In the genomic region with DNA sequence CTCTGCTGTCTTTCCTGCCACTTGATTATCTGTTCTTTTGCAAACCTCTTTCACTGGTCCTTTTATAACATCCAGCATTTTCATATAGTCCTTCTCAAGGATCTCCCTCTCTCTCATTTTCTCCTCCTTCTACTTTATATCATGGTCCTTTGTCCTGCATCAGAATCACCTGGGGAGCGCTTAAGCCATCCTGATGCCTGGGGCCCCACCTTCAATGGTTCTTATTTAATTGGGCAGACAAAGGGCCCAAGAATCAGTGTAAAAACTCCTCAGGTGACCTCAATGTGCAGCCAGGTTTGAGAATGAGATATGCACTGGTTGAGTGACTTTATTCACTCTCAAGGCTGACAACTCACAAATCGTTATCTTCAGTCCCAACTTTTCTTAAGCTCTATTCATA, we compare ENCODE assay signal across 15 cellular contexts.
A peak's percentile ranks its signal among the peaks of the same experiment; 100 is the strongest.
DNase-seq lines count a peak whose midpoint lies in the region; ATAC-seq, FAIRE-seq and TF ChIP-seq lines count a peak whose summit lies in the region.
"Had no signal": no experiment of that assay in that cellular context is flagged by ENCODE, and none has a peak within 500 bp of the region (broad histone marks: within the 10 kb centered on the region; RNA-seq: fewer than 3 reads in every experiment).

No MANE protein-coding gene starts in this region.

- no peak overlapping the region for H2BK5ac ChIP-seq in H1 (ENCODE audit: low read depth, low read length)

- H3K9me1 ChIP-seq in K562 (ENCODE audit: control insufficient read depth, insufficient read depth, low read length): no peaks in the 10 kb centered on the region

- H3K23me2 ChIP-seq in H1 (ENCODE audit: low read depth, low read length): no peaks in the 10 kb centered on the region

- no TSS peak for BruUV-seq in K562 (replicated peaks; lab: Mats Ljungman, UMichigan)

- no peak overlapping the region for H2BK15ac ChIP-seq in H1 (ENCODE audit: low read length)

- CTCF ChIA-PET in HEK293 (lab: Yijun Ruan, JAX) (interaction anchor here (0.5 kb wide), 1 partner anchor 58 kb away, joined by 3 read pairs; no protein-coding TSS in a partner anchor), K562 (lab: Yijun Ruan, JAX; ENCODE audit: low intra/inter-chr PET ratio) (no interaction called here), H1 (lab: Charles Lee; ENCODE audit: partially characterized antibody) (no interaction called here)

- no peak overlapping the region for H2AK5ac ChIP-seq in H1 (ENCODE audit: low read depth, low read length)

- no peak overlapping the region for H4K91ac ChIP-seq in H1 (replicated peaks; ENCODE audit: insufficient read length, low read length)

- no peak overlapping the region for H3K27ac ChIP-seq in HEK293 (ENCODE audit: extremely low read depth, low read depth, low read length)
- H3K27ac ChIP-seq in K562 (ENCODE audit: extremely low read depth, low read depth, low read length): no peak overlapping the region
- no peak overlapping the region for H3K27ac ChIP-seq in H1 (ENCODE audit: low read depth, low read length)
- H3K27ac ChIP-seq in temporal lobe (ENCODE audit: low read depth, low read length): peak overlapping the region; percentile 77
- H3K27ac ChIP-seq: BLaER1 treated with 17β-estradiol and CSF1 and Interleukin-3, amounts not matched to agents 10 nM and 100 nM had no signal

- H2BK12ac ChIP-seq in H1 (ENCODE audit: low read depth, low read length): no peak overlapping the region

- H3K14ac ChIP-seq in H1 (ENCODE audit: insufficient read length): no peak overlapping the region

- H3K4me3 ChIP-seq in HEK293 (ENCODE audit: low read depth, low read length) (no peak overlapping the region), K562 (no peak overlapping the region), H1 (ENCODE audit: extremely low read depth in 1 of 4, insufficient read depth in 2 of 4, low read depth in 3 of 4, low read length in 4 of 4) (no peak overlapping the region)
- H3K4me3 ChIP-seq: BLaER1 treated with 17β-estradiol and CSF1 and Interleukin-3, amounts not matched to agents 10 nM and 100 nM had no signal

- H3K23ac ChIP-seq in H1 (ENCODE audit: insufficient read length): no peak overlapping the region

- H4K20me1 ChIP-seq in K562 (replicated peaks; ENCODE audit: control insufficient read depth, insufficient read depth, low read length) (no peaks in the 10 kb centered on the region), H1 (replicated peaks in 1 of 2; ENCODE audit: control insufficient read depth in 1 of 2, insufficient read depth in 2 of 2, low read length in 2 of 2) (no peaks in the 10 kb centered on the region)
- H4K20me1 ChIP-seq: BLaER1 treated with 17β-estradiol and CSF1 and Interleukin-3, amounts not matched to agents 10 nM and 100 nM had no signal

- TF ChIP-seq POLR2A in K562 (conservative IDR thresholded peaks at IDR 0.05) (no peak), H1 (IDR thresholded peaks at IDR 0.05; ENCODE audit: control extremely low read depth in 1 of 2, low read depth in 2 of 2, low read length in 2 of 2) (no peak)

- H2BK120ac ChIP-seq in H1 (replicated peaks; ENCODE audit: low read depth, low read length): no peak overlapping the region

- no peak overlapping the region for H4K8ac ChIP-seq in H1 (ENCODE audit: extremely low read depth, insufficient read depth, low read length)

- peaks cover 2% of the 10 kb centered on the region; the same call in 1 of the 2 replicates for H3K4me1 ChIP-seq in HEK293 (ENCODE audit: control insufficient read depth, insufficient read depth, low read length)
- H3K4me1 ChIP-seq in K562 (replicated peaks in 1 of 2; ENCODE audit: control insufficient read depth in 2 of 2, insufficient read depth in 2 of 2, low read length in 2 of 2): no peaks in the 10 kb centered on the region; a peak in 3 of 5 replicates
- no peaks in the 10 kb centered on the region for H3K4me1 ChIP-seq in H1 (replicated peaks in 1 of 4; ENCODE audit: control insufficient read depth in 3 of 4, insufficient read depth in 4 of 4, low read length in 3 of 4)

- H3K9me3 ChIP-seq in HEK293 (ENCODE audit: control insufficient read depth, insufficient read depth, low read depth, low read length) (no peaks in the 10 kb centered on the region), K562 (replicated peaks; ENCODE audit: control insufficient read depth, insufficient read depth, low read depth, low read length) (no peaks in the 10 kb centered on the region), H1 (ENCODE audit: insufficient read depth in 2 of 2, low read depth in 1 of 2, low read length in 1 of 2) (no peaks in the 10 kb centered on the region)
- H3K9me3 ChIP-seq: BLaER1 treated with 17β-estradiol and CSF1 and Interleukin-3, amounts not matched to agents 10 nM and 100 nM had no signal

- H3K79me2 ChIP-seq in K562 (ENCODE audit: control insufficient read depth, insufficient read depth, low read length) (no peaks in the 10 kb centered on the region), H1 (ENCODE audit: control insufficient read depth in 1 of 2, insufficient read depth in 2 of 2, low read length in 2 of 2) (no peaks in the 10 kb centered on the region)

- peak overlapping the region; percentile 8; the same call in 1 of the 2 replicates for H2AFZ ChIP-seq in K562 (ENCODE audit: low read depth, low read length)
- H2AFZ ChIP-seq in H1 (ENCODE audit: low read length): peak overlapping the region; percentile 72; the same call in 1 of the 2 replicates

- in situ Hi-C loops in K562 (cut with MboI): no loop called here

- intact Hi-C loops in K562 (cut with micrococcal nuclease): no loop called here

- H3K56ac ChIP-seq in H1 (replicated peaks; ENCODE audit: insufficient read length, low read depth, low read length): no peak overlapping the region

- no peak overlapping the region for H3K9ac ChIP-seq in K562 (ENCODE audit: insufficient read depth in 1 of 2, low read depth in 2 of 2, low read length in 2 of 2)
- no peak overlapping the region for H3K9ac ChIP-seq in H1 (replicated peaks in 1 of 4; ENCODE audit: extremely low read depth in 1 of 4, low read depth in 3 of 4, low read length in 3 of 4)
- H3K9ac ChIP-seq: BLaER1 treated with 17β-estradiol and CSF1 and Interleukin-3, amounts not matched to agents 10 nM and 100 nM had no signal

- TF ChIP-seq RAD21 in K562 (CRISPR knock-in tag; conservative IDR thresholded peaks at IDR 0.05 in 1 of 2, IDR thresholded peaks at IDR 0.05 in 1 of 2): no peak
- TF ChIP-seq RAD21 in H1 (IDR thresholded peaks at IDR 0.05 in 1 of 2, conservative IDR thresholded peaks at IDR 0.05 in 1 of 2; ENCODE audit: low read depth in 2 of 2, low read length in 2 of 2): no peak

- no peak overlapping the region for H3K18ac ChIP-seq in H1 (ENCODE audit: extremely low read depth, low read length)

- TF ChIP-seq EP300 in K562 (IDR thresholded peaks at IDR 0.05; ENCODE audit: low read length) (no peak), H1 (IDR thresholded peaks at IDR 0.05; ENCODE audit: borderline replicate concordance in 1 of 2, low read depth in 2 of 2, low read length in 2 of 2) (no peak)

- no peaks in the 10 kb centered on the region for H3K27me3 ChIP-seq in K562 (ENCODE audit: control insufficient read depth in 2 of 2, insufficient read depth in 2 of 2, low read length in 2 of 2)
- H3K27me3 ChIP-seq in H1 (replicated peaks in 1 of 4; ENCODE audit: control insufficient read depth in 3 of 4, extremely low read depth in 1 of 4, insufficient read depth in 3 of 4, low read length in 3 of 4): no peaks in the 10 kb centered on the region
- H3K27me3 ChIP-seq: BLaER1 treated with 17β-estradiol and CSF1 and Interleukin-3, amounts not matched to agents 10 nM and 100 nM had no signal

- H4K5ac ChIP-seq in H1 (ENCODE audit: insufficient read length, low read depth, low read length): no peak overlapping the region

- DNase-seq in K562 (ENCODE audit: extremely low read depth in 1 of 4, low spot score in 3 of 4) (no peak), H1 (ENCODE audit: low read depth in 1 of 2, low spot score in 2 of 2) (no peak), HT-29 (ENCODE audit: low spot score) (no peak)
- DNase-seq: Calu3; CD8-positive, alpha-beta T cell; DMS79 treated with DMSO at 0.1 percent for 48 hours; GF-D8; H9; KG1 had no signal

- H3K4ac ChIP-seq in H1 (replicated peaks; ENCODE audit: insufficient read length, low read depth, low read length): no peak overlapping the region

- no peak for TF ChIP-seq CTCF in HEK293 (tag by site-specific recombination; IDR thresholded peaks at IDR 0.05)
- TF ChIP-seq CTCF in K562 (IDR thresholded peaks at IDR 0.05 in 2 of 3, conservative IDR thresholded peaks at IDR 0.05 in 1 of 3; ENCODE audit: insufficient read depth in 2 of 3, low read depth in 1 of 3, low read length in 3 of 3): no peak
- TF ChIP-seq CTCF in H1 (IDR thresholded peaks at IDR 0.05; ENCODE audit: control extremely low read depth in 1 of 3, insufficient read depth in 1 of 3, low read depth in 1 of 3, low read length in 3 of 3): no peak

- ATAC-seq in K562: no peak
- no peak for ATAC-seq in HG03469 (IDR thresholded peaks at IDR 0.05; ENCODE audit: unreplicated experiment)
- no peak for ATAC-seq in HG02571 (IDR thresholded peaks at IDR 0.05; ENCODE audit: unreplicated experiment)
- ATAC-seq: CD8-positive, alpha-beta T cell; HepG2 had no signal

- H3K36me3 ChIP-seq in HEK293 (ENCODE audit: control insufficient read depth in 2 of 2, insufficient read depth in 1 of 2, low read length in 2 of 2) (no peaks in the 10 kb centered on the region), K562 (ENCODE audit: control insufficient read depth, insufficient read depth, low read length) (no peaks in the 10 kb centered on the region), H1 (ENCODE audit: control insufficient read depth in 2 of 4, insufficient read depth in 4 of 4, low read length in 3 of 4) (no peaks in the 10 kb centered on the region)
- H3K36me3 ChIP-seq: BLaER1 treated with 17β-estradiol and CSF1 and Interleukin-3, amounts not matched to agents 10 nM and 100 nM had no signal

- no peaks in the 10 kb centered on the region for H3K79me1 ChIP-seq in H1 (ENCODE audit: low read depth, low read length)

- no peak overlapping the region for H2BK20ac ChIP-seq in H1 (ENCODE audit: low read length)

- POLR2A ChIA-PET in HEK293 (lab: Yijun Ruan, JAX): no interaction called here
- POLR2A ChIA-PET in K562 (lab: Yijun Ruan, JAX): no interaction called here
- POLR2A ChIA-PET in H1 (lab: Charles Lee; ENCODE audit: partially characterized antibody): no interaction called here

- no peak for FAIRE-seq in K562 (lab: Jason Lieb, UNC)
- no peak for FAIRE-seq in H1 (lab: Jason Lieb, UNC)
- FAIRE-seq: HepG2 had no signal

- WGBS in K562 (ENCODE audit: insufficient coverage, low coverage, missing lambda C conversion rate): 43% methylated on average over 2 of the region's 2 CpGs
- WGBS in H1 (ENCODE audit: extremely low coverage in 1 of 2, insufficient coverage in 1 of 2, insufficient read length in 1 of 2, insufficient replicate concordance in 2 of 2, low coverage in 1 of 2, low lambda C conversion rate in 2 of 2, missing lambda C conversion rate in 1 of 2), 2 experiments: 89% methylated on average over 2 of the region's 2 CpGs; no CpG with 5 or more reads in 1 of the 2 experiments

- no peak overlapping the region for H3K4me2 ChIP-seq in K562 (ENCODE audit: insufficient read depth, low read length)
- no peak overlapping the region for H3K4me2 ChIP-seq in H1 (ENCODE audit: insufficient read depth in 1 of 2, low read depth in 2 of 2, low read length in 2 of 2)
- H3K4me2 ChIP-seq: BLaER1 treated with 17β-estradiol and CSF1 and Interleukin-3, amounts not matched to agents 10 nM and 100 nM had no signal

TF ChIP-seq in H1, 55 proteins besides CTCF, POLR2A, EP300 and RAD21 (continues in another document):
- no peak for TF ChIP-seq JUND (IDR thresholded peaks at IDR 0.05; ENCODE audit: low read length)
